Comparison of ENCODE assay signal across 8 cellular contexts in the genomic region with DNA sequence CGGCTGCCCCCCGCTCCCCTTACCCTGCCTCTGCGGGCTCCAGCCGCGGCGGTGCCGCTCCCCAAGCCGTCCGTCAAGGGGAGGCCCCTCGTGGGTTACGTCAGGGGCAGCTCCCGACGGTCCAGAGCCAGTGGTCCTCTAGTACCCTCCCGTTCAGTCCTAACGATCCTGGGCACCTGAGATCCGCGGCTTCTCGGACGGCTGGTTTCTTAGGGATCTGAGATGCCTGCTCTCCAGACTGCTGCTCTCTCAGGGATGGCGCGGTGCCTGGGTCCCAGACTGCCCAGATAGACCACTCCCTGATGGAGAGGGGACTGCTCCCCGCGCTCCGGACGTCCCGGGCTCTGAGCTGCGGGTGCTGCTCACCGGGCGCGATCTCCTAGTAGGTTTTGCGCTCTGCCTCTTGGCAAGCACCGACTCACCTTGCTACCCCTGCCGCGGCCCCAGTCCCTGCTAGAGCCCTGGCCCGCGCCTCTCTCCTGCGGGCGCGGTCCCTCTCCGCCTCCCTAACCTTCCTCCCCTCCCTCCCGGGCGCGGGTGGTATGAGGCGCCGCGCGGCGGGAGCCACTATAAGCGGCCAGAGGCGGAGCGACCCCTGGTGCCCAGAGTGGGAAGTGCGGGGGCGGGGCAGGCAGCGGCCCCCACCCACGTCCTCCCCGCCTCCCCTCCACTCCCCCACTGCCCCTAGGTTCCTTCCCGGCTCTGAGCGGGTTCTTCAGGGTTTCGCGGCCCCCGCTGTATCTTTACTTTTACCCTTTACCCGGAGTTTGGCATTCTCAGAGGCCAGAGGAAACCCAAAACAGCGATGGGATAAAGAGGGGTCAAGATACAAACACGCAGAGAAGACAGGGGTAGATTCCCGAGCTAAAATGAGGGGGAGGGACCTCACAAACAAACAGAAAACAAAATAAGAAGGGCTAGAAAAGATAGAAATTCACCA. TPM values are rescaled to one million over a fixed set of nuclear protein-coding genes. Genes with fewer than 3 reads are reported as not detected.
A peak's percentile ranks its signal among the peaks of the same experiment; 100 is the strongest.
DNase-seq lines count a peak whose midpoint lies in the region; ATAC-seq, FAIRE-seq and TF ChIP-seq lines count a peak whose summit lies in the region.

A gene (minus strand): TSS at position 544 of the 940 bp plus-strand sequence. CDS start 711 bp downstream, outside the sequence.

- no TSS peak for BruUV-seq in MCF 10A (replicated peaks; lab: Mats Ljungman, UMichigan)

- H3K36me3 ChIP-seq in H7 (replicated peaks; ENCODE audit: control insufficient read depth, insufficient read depth, low read length) (no peaks in the 10 kb centered on the region), smooth muscle cell (ENCODE audit: low read depth) (no peaks in the 10 kb centered on the region)

- H3K27me3 ChIP-seq in H7 (ENCODE audit: control insufficient read depth, insufficient read depth, low read length) = peaks cover 95% of the 10 kb centered on the region
- H3K27me3 ChIP-seq in smooth muscle cell (ENCODE audit: low read depth) = peaks cover 97% of the 10 kb centered on the region

- no peaks in the 10 kb centered on the region for H4K20me1 ChIP-seq in smooth muscle cell (ENCODE audit: low read depth)

- H3K4me1 Mint-ChIP-seq in MCF 10A (ENCODE audit: insufficient read depth, unreplicated experiment) = peaks cover 10% of the 10 kb centered on the region

- peaks cover 14% of the 10 kb centered on the region for H3K4me1 ChIP-seq in smooth muscle cell (ENCODE audit: low read depth)

- TF ChIP-seq CTCF in D721Med (IDR thresholded peaks at IDR 0.05; ENCODE audit: insufficient read depth, missing control alignments) (peak; percentile 64), VCaP (conservative IDR thresholded peaks at IDR 0.05) (peak; percentile 99), MCF 10A (IDR thresholded peaks at IDR 0.05; ENCODE audit: unreplicated experiment) (peak; percentile 97), smooth muscle cell (IDR thresholded peaks at IDR 0.05; ENCODE audit: borderline replicate concordance, insufficient read depth, poor library complexity, severe bottlenecking) (peak; percentile 94)

- 5% methylated on average over 57 of the region's 65 CpGs for WGBS in smooth muscle cell (ENCODE audit: low lambda C conversion rate)

- peaks cover 15% of the 10 kb centered on the region for H3K27me3 Mint-ChIP-seq in MCF 10A (ENCODE audit: insufficient read depth, unreplicated experiment)

- no peaks in the 10 kb centered on the region for H3K9me3 ChIP-seq in smooth muscle cell (replicated peaks; ENCODE audit: low read depth)

- peak within 1 kb of the TSS; percentile 78 for H2AFZ ChIP-seq in smooth muscle cell (ENCODE audit: low read depth)

- no peak within 1 kb of the TSS for H3K27ac Mint-ChIP-seq in MCF 10A (ENCODE audit: low read depth, unreplicated experiment)

- peak within 1 kb of the TSS; percentile 30; the same call in 1 of the 2 replicates for H3K27ac ChIP-seq in VCaP
- H3K27ac ChIP-seq in smooth muscle cell (ENCODE audit: low read depth) = no peak within 1 kb of the TSS

- peak within 1 kb of the TSS; percentile 85 for H3K4me2 ChIP-seq in smooth muscle cell

- no peak for FAIRE-seq in D721Med (lab: Jason Lieb, UNC)

- no peak for ATAC-seq in GM19452 (IDR thresholded peaks at IDR 0.05; ENCODE audit: unreplicated experiment)

- peak within 1 kb of the TSS; percentile 59 for H3K4me3 Mint-ChIP-seq in MCF 10A (ENCODE audit: unreplicated experiment)

- intact Hi-C loops in MCF 10A (cut with micrococcal nuclease) = loop anchor here (5.0 kb wide), 1 partner anchor 50 kb away; no protein-coding TSS in a partner anchor

- H3K9me3 Mint-ChIP-seq in MCF 10A (ENCODE audit: unreplicated experiment) = no peaks in the 10 kb centered on the region

- peak; percentile 98 for DNase-seq in D721Med (ENCODE audit: insufficient read length, low spot score)
- DNase-seq in H7 = peak; percentile 99
- peak; percentile 65 to 76 for DNase-seq in NCI-H1930 (lab: John Stamatoyannopoulos, UW)
- DNase-seq in MCF 10A (ENCODE audit: unreplicated experiment) = peak; percentile 70
- peak; percentile 88 for DNase-seq in iPS-NIHi7 (ENCODE audit: extremely low spot score)
- peak; percentile 78 for DNase-seq in smooth muscle cell (lab: John Stamatoyannopoulos, UW; ENCODE audit: unreplicated experiment)

- no peak within 1 kb of the TSS for H3K9ac ChIP-seq in smooth muscle cell (ENCODE audit: low read depth)

- H3K36me3 Mint-ChIP-seq in MCF 10A (ENCODE audit: insufficient read depth, unreplicated experiment) = no peaks in the 10 kb centered on the region

- CTCF ChIA-PET in MCF 10A (lab: Yijun Ruan, JAX) = interaction anchor here (0.5 to 5.3 kb wide), 23 partner anchors 10 to 1524 kb away, joined by 3 to 57 read pairs (median 3); a partner anchor contains a TSS

- H3K4me3 ChIP-seq in H7 (ENCODE audit: insufficient read depth, low read depth, low read length) = peak within 1 kb of the TSS; percentile 43
- H3K4me3 ChIP-seq in smooth muscle cell = peak within 1 kb of the TSS; percentile 49

- POLR2A ChIA-PET in MCF 10A (lab: Yijun Ruan, JAX) = interaction anchor here (0.6 kb wide), 1 partner anchor 17 kb away, joined by 3 read pairs; no protein-coding TSS in a partner anchor

- no peaks in the 10 kb centered on the region for H3K79me2 ChIP-seq in smooth muscle cell (ENCODE audit: low read depth)

- no peaks in the 10 kb centered on the region for H3F3A ChIP-seq in smooth muscle cell (ENCODE audit: low read depth)

RNA-seq across cellular contexts. Expression of the gene that starts here (rescaled TPM):
- total RNA-seq in H7 (2014; rRNA removed; shearing (Covaris generic)) = 1.1 and 3.3 TPM in 2 replicates
- total RNA-seq in MCF 10A (2022) = 0.20 TPM in 1 of 2 replicates, not detected in the other
- total RNA-seq in smooth muscle cell = not detected in 2 replicates
- 0.09 TPM in 1 of 2 replicates, not detected in the other for polyA plus RNA-seq in smooth muscle cell

Comparison
In these comparisons a context has a peak if more than half of its experiments do, and no peak if none do; other contexts are left out.
1. Peak in DNase-seq in MCF 10A; RNA of the gene not detected or under 1 TPM.
2. Peak in DNase-seq, H3K4me3 ChIP-seq and H3K4me2 ChIP-seq in smooth muscle cell; RNA of the gene not detected or under 1 TPM.